Comparison of ENCODE assay signal across 3 cellular contexts in genomic region chr4:102829803-102830202, GRCh38.
A peak's percentile ranks its signal among the peaks of the same experiment; 100 is the strongest.
TF ChIP-seq lines count a peak whose summit lies in the region.

No MANE protein-coding gene starts in this region.

TF ChIP-seq in IMR-90, 13 proteins besides CTCF, POLR2A, EP300 and RAD21:
- TF ChIP-seq ELK1 (IDR thresholded peaks at IDR 0.05; ENCODE audit: borderline replicate concordance, low read depth, low read length), result no peak
- TF ChIP-seq CEBPB (IDR thresholded peaks at IDR 0.05; ENCODE audit: low read depth, low read length), result peak; percentile 73

TF ChIP-seq in WTC11, 78 proteins besides CTCF, POLR2A, EP300 and RAD21:
- TF ChIP-seq NFYB (CRISPR knock-in tag; conservative IDR thresholded peaks at IDR 0.05; ENCODE audit: low read depth), result no peak
- TF ChIP-seq NR3C1 (CRISPR knock-in tag; conservative IDR thresholded peaks at IDR 0.05; ENCODE audit: low read depth), result no peak
- no peak for TF ChIP-seq ZNF138 (CRISPR knock-in tag; conservative IDR thresholded peaks at IDR 0.05)
- TF ChIP-seq FOXK1 (CRISPR knock-in tag; IDR thresholded peaks at IDR 0.05), result no peak
- no peak for TF ChIP-seq JUN (CRISPR knock-in tag; IDR thresholded peaks at IDR 0.05)
- no peak for TF ChIP-seq OVOL2 (CRISPR knock-in tag; IDR thresholded peaks at IDR 0.05; ENCODE audit: borderline replicate concordance)
- no peak for TF ChIP-seq GABPB1 (CRISPR knock-in tag; IDR thresholded peaks at IDR 0.05)
- no peak for TF ChIP-seq NFE2L1 (CRISPR knock-in tag; IDR thresholded peaks at IDR 0.05)
- no peak for TF ChIP-seq JAZF1 (CRISPR knock-in tag; IDR thresholded peaks at IDR 0.05)
- no peak for TF ChIP-seq ZNF317 (CRISPR knock-in tag; IDR thresholded peaks at IDR 0.05; ENCODE audit: borderline replicate concordance, low read depth)
- TF ChIP-seq ZNF416 (CRISPR knock-in tag; IDR thresholded peaks at IDR 0.05), result no peak
- TF ChIP-seq, protein P1, sequence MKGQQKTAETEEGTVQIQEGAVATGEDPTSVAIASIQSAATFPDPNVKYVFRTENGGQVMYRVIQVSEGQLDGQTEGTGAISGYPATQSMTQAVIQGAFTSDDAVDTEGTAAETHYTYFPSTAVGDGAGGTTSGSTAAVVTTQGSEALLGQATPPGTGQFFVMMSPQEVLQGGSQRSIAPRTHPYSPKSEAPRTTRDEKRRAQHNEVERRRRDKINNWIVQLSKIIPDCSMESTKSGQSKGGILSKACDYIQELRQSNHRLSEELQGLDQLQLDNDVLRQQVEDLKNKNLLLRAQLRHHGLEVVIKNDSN (CRISPR knock-in tag; IDR thresholded peaks at IDR 0.05), result no peak
- no peak for TF ChIP-seq RORB (CRISPR knock-in tag; IDR thresholded peaks at IDR 0.05)
- no peak for TF ChIP-seq MYBL2 (CRISPR knock-in tag; IDR thresholded peaks at IDR 0.05)

TF ChIP-seq in neural cell, 6 proteins besides CTCF, POLR2A, EP300 and RAD21:
- TF ChIP-seq POLR2AphosphoS5 (IDR thresholded peaks at IDR 0.05) (no peak), EZH2 (IDR thresholded peaks at IDR 0.05; ENCODE audit: borderline replicate concordance, insufficient read depth, low read length, poor library complexity, severe bottlenecking) (no peak), MXI1 (conservative IDR thresholded peaks at IDR 0.05; ENCODE audit: poor library complexity, severe bottlenecking) (no peak), TAF1 (IDR thresholded peaks at IDR 0.05; ENCODE audit: low read depth) (no peak), SMC3 (conservative IDR thresholded peaks at IDR 0.05; ENCODE audit: poor library complexity) (no peak)
- TF ChIP-seq, protein P2, sequence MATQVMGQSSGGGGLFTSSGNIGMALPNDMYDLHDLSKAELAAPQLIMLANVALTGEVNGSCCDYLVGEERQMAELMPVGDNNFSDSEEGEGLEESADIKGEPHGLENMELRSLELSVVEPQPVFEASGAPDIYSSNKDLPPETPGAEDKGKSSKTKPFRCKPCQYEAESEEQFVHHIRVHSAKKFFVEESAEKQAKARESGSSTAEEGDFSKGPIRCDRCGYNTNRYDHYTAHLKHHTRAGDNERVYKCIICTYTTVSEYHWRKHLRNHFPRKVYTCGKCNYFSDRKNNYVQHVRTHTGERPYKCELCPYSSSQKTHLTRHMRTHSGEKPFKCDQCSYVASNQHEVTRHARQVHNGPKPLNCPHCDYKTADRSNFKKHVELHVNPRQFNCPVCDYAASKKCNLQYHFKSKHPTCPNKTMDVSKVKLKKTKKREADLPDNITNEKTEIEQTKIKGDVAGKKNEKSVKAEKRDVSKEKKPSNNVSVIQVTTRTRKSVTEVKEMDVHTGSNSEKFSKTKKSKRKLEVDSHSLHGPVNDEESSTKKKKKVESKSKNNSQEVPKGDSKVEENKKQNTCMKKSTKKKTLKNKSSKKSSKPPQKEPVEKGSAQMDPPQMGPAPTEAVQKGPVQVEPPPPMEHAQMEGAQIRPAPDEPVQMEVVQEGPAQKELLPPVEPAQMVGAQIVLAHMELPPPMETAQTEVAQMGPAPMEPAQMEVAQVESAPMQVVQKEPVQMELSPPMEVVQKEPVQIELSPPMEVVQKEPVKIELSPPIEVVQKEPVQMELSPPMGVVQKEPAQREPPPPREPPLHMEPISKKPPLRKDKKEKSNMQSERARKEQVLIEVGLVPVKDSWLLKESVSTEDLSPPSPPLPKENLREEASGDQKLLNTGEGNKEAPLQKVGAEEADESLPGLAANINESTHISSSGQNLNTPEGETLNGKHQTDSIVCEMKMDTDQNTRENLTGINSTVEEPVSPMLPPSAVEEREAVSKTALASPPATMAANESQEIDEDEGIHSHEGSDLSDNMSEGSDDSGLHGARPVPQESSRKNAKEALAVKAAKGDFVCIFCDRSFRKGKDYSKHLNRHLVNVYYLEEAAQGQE (IDR thresholded peaks at IDR 0.05; ENCODE audit: borderline replicate concordance), result no peak
